1 cellular context compared by ENCODE assay signal in genomic region chr11:62295504-62295903, GRCh38.
A peak's percentile ranks its signal among the peaks of the same experiment; 100 is the strongest.
TF ChIP-seq lines count a peak whose summit lies in the region.

No MANE protein-coding gene starts in this region.

TF ChIP-seq in GM23338, 12 proteins besides CTCF, POLR2A, EP300 and RAD21:
- TF ChIP-seq REST (IDR thresholded peaks at IDR 0.05; ENCODE audit: unreplicated experiment) (peak; percentile 74), EZH2phosphoT487 (IDR thresholded peaks at IDR 0.05; ENCODE audit: unreplicated experiment) (no peak), NANOG (IDR thresholded peaks at IDR 0.05; ENCODE audit: borderline replicate concordance) (no peak)
